ENCODE assay signal across 8 cellular contexts in the genomic region with DNA sequence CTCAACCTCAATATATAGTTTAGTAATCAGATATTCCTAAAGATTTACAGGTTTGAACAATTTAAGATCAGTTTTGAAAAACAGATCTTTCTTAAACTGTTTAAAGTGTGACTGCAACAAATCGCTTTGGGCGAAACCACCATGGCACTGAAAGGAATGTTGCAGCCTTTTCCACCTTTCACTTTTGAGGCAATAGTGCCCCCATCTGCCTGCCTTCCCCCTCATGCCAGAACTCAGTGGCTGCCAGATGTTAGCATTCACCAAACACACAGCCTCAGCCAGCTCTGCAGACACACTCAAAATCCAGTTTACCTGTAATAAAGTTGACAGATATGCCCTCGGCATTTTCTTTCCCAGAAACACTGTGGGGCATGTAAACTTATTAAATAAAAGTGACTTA. TPM values are rescaled to one million over a fixed set of nuclear protein-coding genes. Genes with fewer than 3 reads are reported as not detected.
DNase-seq lines count a peak whose midpoint lies in the region; ATAC-seq and TF ChIP-seq lines count a peak whose summit lies in the region.

No MANE protein-coding gene starts in this region.

- H3K27me3 ChIP-seq in PC-3 (ENCODE audit: low read length) (no peaks in the 10 kb centered on the region), stomach (no peaks in the 10 kb centered on the region)

- no peak overlapping the region for H3K27ac ChIP-seq in PC-3 (ENCODE audit: low read length)
- H3K27ac ChIP-seq in stomach: no peak overlapping the region

- no peaks in the 10 kb centered on the region for H3F3A ChIP-seq in PC-3 (ENCODE audit: low read length, unreplicated experiment)

- no peaks in the 10 kb centered on the region for H3K9me3 ChIP-seq in PC-3 (ENCODE audit: low read length)
- no peaks in the 10 kb centered on the region for H3K9me3 ChIP-seq in stomach

- no peaks in the 10 kb centered on the region for H3K79me2 ChIP-seq in PC-3 (ENCODE audit: low read length)

- no peak for ATAC-seq in activated naive CD4-positive, alpha-beta T cell treated with anti-CD3 and anti-CD28 coated beads, Interleukin-2, amount 50 U/mL, for 72 hours
- ATAC-seq in PC-3 (peak; percentile 26; the same call in 1 of the 2 replicates), HG03378 (IDR thresholded peaks at IDR 0.05; ENCODE audit: unreplicated experiment) (no peak), left colon (no peak)

- H3K4me3 ChIP-seq in PC-3 (ENCODE audit: low read length) (no peak overlapping the region), fibroblast of villous mesenchyme (ENCODE audit: low read depth, low read length) (no peak overlapping the region), stomach (no peak overlapping the region)

- H3K36me3 ChIP-seq in PC-3 (ENCODE audit: low read depth, low read length) (no peaks in the 10 kb centered on the region), stomach (peaks cover 0 to 20% (median 19%) of the 10 kb centered on the region in 4 donors)

- intact Hi-C loops in PC-3 (cut with micrococcal nuclease) (loop anchor here (2.0 to 5.0 kb wide), 2 partner anchors 25 to 458 kb away; no protein-coding TSS in a partner anchor), stomach (cut with DNase I; ENCODE audit: low total_unique reads) (no loop called here), left colon (cut with DNase I, micrococcal nuclease) (no loop called here)

- H3K36me3 Mint-ChIP-seq in activated naive CD4-positive, alpha-beta T cell treated with anti-CD3 and anti-CD28 coated beads, Interleukin-2, amount 50 U/mL, for 72 hours: peaks cover 4 to 5% of the 10 kb centered on the region in 2 donors

- no peak overlapping the region for H2AFZ ChIP-seq in PC-3 (ENCODE audit: low read length)

- POLR2A ChIA-PET in PC-3 (lab: Charles Lee; ENCODE audit: unreplicated experiment): no interaction called here

- H3K27ac Mint-ChIP-seq in activated naive CD4-positive, alpha-beta T cell treated with anti-CD3 and anti-CD28 coated beads, Interleukin-2, amount 50 U/mL, for 72 hours: no peak overlapping the region

- 49 to 63% (median 58%) methylated on average over 3 of the region's 3 CpGs for WGBS in stomach, 5 donors

- H4K20me1 ChIP-seq in PC-3 (ENCODE audit: low read length): no peaks in the 10 kb centered on the region

- peak; percentile 28 for DNase-seq in activated naive CD4-positive, alpha-beta T cell treated with anti-CD3 and anti-CD28 coated beads, Interleukin-2, amount 50 U/mL, for 16 hours
- no peak for DNase-seq in activated naive CD4-positive, alpha-beta T cell treated with anti-CD3 and anti-CD28 coated beads, Interleukin-2, amount 50 U/mL, for 72 hours (ENCODE audit: low spot score in 2 of 2)
- peak; percentile 46 for DNase-seq in PC-3
- DNase-seq in fibroblast of villous mesenchyme (ENCODE audit: low read depth): peak; percentile 61
- peak; percentile 38 for DNase-seq in stomach
- DNase-seq in stimulated activated CD4-positive, alpha-beta T cell treated with anti-CD3 and anti-CD28 coated beads, Interleukin-2, amount 100 ng/mL, for 48 hours: no peak
- DNase-seq in left colon: no peak

- H3K4me2 ChIP-seq in PC-3 (ENCODE audit: low read length): no peak overlapping the region

- BruUV-seq in PC-3 (replicated peaks; lab: Mats Ljungman, UMichigan): no TSS peak

- no peaks in the 10 kb centered on the region for H3K9me2 ChIP-seq in PC-3 (replicated peaks; ENCODE audit: low read length)

- no peak for TF ChIP-seq POLR2A in stomach (IDR thresholded peaks at IDR 0.05)

- H3K9me3 Mint-ChIP-seq in activated naive CD4-positive, alpha-beta T cell treated with anti-CD3 and anti-CD28 coated beads, Interleukin-2, amount 50 U/mL, for 72 hours: no peaks in the 10 kb centered on the region

- CTCF ChIA-PET in PC-3 (lab: Charles Lee): interaction anchor here (0.7 to 1.4 kb wide), 3 partner anchors 25 to 457 kb away, joined by 3 read pairs; no protein-coding TSS in a partner anchor

- H3K4me1 ChIP-seq in PC-3 (ENCODE audit: insufficient read depth, low read length) (no peaks in the 10 kb centered on the region), stomach (peaks cover 0 to 37% (median 32%) of the 10 kb centered on the region in 4 donors)

- no peak for TF ChIP-seq EP300 in stomach (IDR thresholded peaks at IDR 0.05)

- no peak overlapping the region for H3K9ac ChIP-seq in PC-3 (ENCODE audit: low read length)

- TF ChIP-seq CTCF in PC-3 (conservative IDR thresholded peaks at IDR 0.05; ENCODE audit: low read depth, low read length): peak; percentile 59
- peak; percentile 67 for TF ChIP-seq CTCF in fibroblast of villous mesenchyme (IDR thresholded peaks at IDR 0.05; ENCODE audit: insufficient read depth, low read depth, low read length)
- TF ChIP-seq CTCF in stomach (IDR thresholded peaks at IDR 0.05): peak in 1 of 7 experiments; percentile 21

RNA-seq across cellular contexts. Expression of a gene that starts 3.3 kb away (rescaled TPM):
- total RNA-seq in activated naive CD4-positive, alpha-beta T cell treated with anti-CD3 and anti-CD28 coated beads, Interleukin-2, amount 50 U/mL, for 72 hours: 1 to 10 TPM; 5.8 to 7.3 TPM
- total RNA-seq in PC-3 (2014; rRNA removed) (7.8 and 8.9 TPM in 2 replicates), fibroblast of villous mesenchyme (7.7 and 7.8 TPM in 2 replicates), stomach (100 to 1,000 TPM in 1 of 5 donors, 10 to 100 TPM in 3, 1 to 10 TPM in 1; 4.2 to 106 (median 21.1) TPM), left colon (10 to 100 TPM in 1 of 2 donors, 1 to 10 TPM in 1; 6.0 to 10.2 TPM)
- 1 to 10 TPM; 5.0 to 5.8 (median 5.1) TPM for polyA plus RNA-seq in stomach

Comparison
In these comparisons a context has a peak if more than half of its experiments do, and no peak if none do; other contexts are left out.
1. DNase-seq: peak in activated naive CD4-positive, alpha-beta T cell treated with anti-CD3 and anti-CD28 coated beads, Interleukin-2, amount 50 U/mL, for 16 hours (single experiment), PC-3 (single experiment), fibroblast of villous mesenchyme (single experiment) and stomach (single experiment); none in activated naive CD4-positive, alpha-beta T cell treated with anti-CD3 and anti-CD28 coated beads, Interleukin-2, amount 50 U/mL, for 72 hours (0 of 2), stimulated activated CD4-positive, alpha-beta T cell treated with anti-CD3 and anti-CD28 coated beads, Interleukin-2, amount 100 ng/mL, for 48 hours (0 of 2) and left colon (0 of 2).